Comparison of ENCODE assay signal across 8 cellular contexts in genomic region chr19:42303101-42303464, GRCh38. TPM values are rescaled to one million over a fixed set of nuclear protein-coding genes. Genes with fewer than 3 reads are reported as not detected.
DNase-seq lines count a peak whose midpoint lies in the region; ATAC-seq and TF ChIP-seq lines count a peak whose summit lies in the region.

No MANE protein-coding gene starts in this region.

- H3K36me3 Mint-ChIP-seq in stimulated activated effector memory CD8-positive, alpha-beta T cell treated with anti-CD3 and anti-CD28 coated beads, Interleukin-12 subunit alpha, Interleukin-12 subunit beta, amount 100 ng/mL, for 72 hours, result peaks cover 17% of the 10 kb centered on the region

- intact Hi-C loops in adrenal gland (cut with DNase I), result no loop called here

- WGBS in esophagus, 2 donors, result 68 to 72% methylated on average over 11 of the region's 11 CpGs
- 69 to 80% (median 72%) methylated on average over 11 of the region's 11 CpGs for WGBS in adrenal gland, 4 donors

- H3K27ac ChIP-seq in RWPE2 (ENCODE audit: poor library complexity, severe bottlenecking) (peak overlapping the region; percentile 43), esophagus (ENCODE audit: low read depth in 2 of 2, low read length in 1 of 2) (peak overlapping the region in 1 of 2 donors; percentile 40), foreskin keratinocyte (no peak overlapping the region), adrenal gland (peak overlapping the region in 1 of 5 donors; percentile 73)

- TF ChIP-seq POLR2A in adrenal gland (IDR thresholded peaks at IDR 0.05), result no peak

- H3K4me3 ChIP-seq in RWPE2 (ENCODE audit: severe bottlenecking), result peak overlapping the region; percentile 54
- peak overlapping the region; percentile 10 to 57 for H3K4me3 ChIP-seq in esophagus (ENCODE audit: low read depth in 1 of 2, low read length in 2 of 2)
- peak overlapping the region in 1 of 4 donors; percentile 67 for H3K4me3 ChIP-seq in adrenal gland

- DNase-seq in NCI-H82 (lab: John Stamatoyannopoulos, UW) (peak; percentile 58), NCI-H82 treated with DMSO at 0.1 percent for 48 hours (lab: John Stamatoyannopoulos, UW; ENCODE audit: unreplicated experiment) (no peak), RWPE2 (ENCODE audit: low spot score) (no peak), foreskin keratinocyte (no peak), adrenal gland (no peak)
- no peak for DNase-seq in stimulated activated effector memory CD8-positive, alpha-beta T cell treated with anti-CD3 and anti-CD28 coated beads, Interleukin-12 subunit alpha, Interleukin-12 subunit beta, amount 100 ng/mL, for 72 hours (ENCODE audit: low spot score in 2 of 2)

- H3K27me3 ChIP-seq in RWPE2 (ENCODE audit: insufficient read depth, poor library complexity, severe bottlenecking), result no peaks in the 10 kb centered on the region
- H3K27me3 ChIP-seq in esophagus (ENCODE audit: control insufficient read depth in 1 of 2, insufficient read depth in 2 of 2, low read length in 2 of 2), result no peaks in the 10 kb centered on the region
- H3K27me3 ChIP-seq in foreskin keratinocyte, result no peaks in the 10 kb centered on the region
- no peaks in the 10 kb centered on the region for H3K27me3 ChIP-seq in adrenal gland

- peak overlapping the region; percentile 88 for H3K4me3 Mint-ChIP-seq in stimulated activated effector memory CD8-positive, alpha-beta T cell treated with anti-CD3 and anti-CD28 coated beads, Interleukin-12 subunit alpha, Interleukin-12 subunit beta, amount 100 ng/mL, for 72 hours

- peaks cover 5% of the 10 kb centered on the region; the same call in 1 of the 2 replicates for H3K36me3 ChIP-seq in RWPE2 (ENCODE audit: low read depth)
- no peaks in the 10 kb centered on the region for H3K36me3 ChIP-seq in esophagus (ENCODE audit: control insufficient read depth in 2 of 2, insufficient read depth in 2 of 2, low read length in 1 of 2)
- no peaks in the 10 kb centered on the region for H3K36me3 ChIP-seq in adrenal gland (replicated peaks in 1 of 2)

- TF ChIP-seq CTCF in RWPE2 (IDR thresholded peaks at IDR 0.05; ENCODE audit: poor library complexity, severe bottlenecking), result no peak
- no peak for TF ChIP-seq CTCF in foreskin keratinocyte (conservative IDR thresholded peaks at IDR 0.05)
- no peak for TF ChIP-seq CTCF in adrenal gland (IDR thresholded peaks at IDR 0.05)

- H3K9me3 ChIP-seq in RWPE2 (ENCODE audit: severe bottlenecking) (no peaks in the 10 kb centered on the region), esophagus (ENCODE audit: control insufficient read depth in 2 of 2, insufficient read depth in 1 of 2, low read depth in 1 of 2, low read length in 1 of 2) (no peaks in the 10 kb centered on the region), adrenal gland (replicated peaks in 1 of 3) (no peaks in the 10 kb centered on the region)

- H3K4me1 ChIP-seq in RWPE2 (ENCODE audit: insufficient read depth, poor library complexity, severe bottlenecking) (peaks cover 10% of the 10 kb centered on the region), esophagus (ENCODE audit: control insufficient read depth in 2 of 2, insufficient read depth in 2 of 2, low read length in 1 of 2) (peaks cover 5% of the 10 kb centered on the region in 2 donors), foreskin keratinocyte (peaks cover 2% of the 10 kb centered on the region), adrenal gland (replicated peaks in 1 of 2) (peaks cover 6 to 13% of the 10 kb centered on the region in 2 donors)

- ATAC-seq in RWPE2 (ENCODE audit: low read depth), result no peak
- ATAC-seq in stimulated activated effector memory CD8-positive, alpha-beta T cell treated with anti-CD3 and anti-CD28 coated beads, Interleukin-12 subunit alpha, Interleukin-12 subunit beta, amount 100 ng/mL, for 72 hours, result no peak
- no peak for ATAC-seq in foreskin keratinocyte
- ATAC-seq in GM18861 (IDR thresholded peaks at IDR 0.05; ENCODE audit: unreplicated experiment), result no peak

- H3K9me3 Mint-ChIP-seq in stimulated activated effector memory CD8-positive, alpha-beta T cell treated with anti-CD3 and anti-CD28 coated beads, Interleukin-12 subunit alpha, Interleukin-12 subunit beta, amount 100 ng/mL, for 72 hours, result no peaks in the 10 kb centered on the region

- peaks cover 35% of the 10 kb centered on the region for H3K4me1 Mint-ChIP-seq in stimulated activated effector memory CD8-positive, alpha-beta T cell treated with anti-CD3 and anti-CD28 coated beads, Interleukin-12 subunit alpha, Interleukin-12 subunit beta, amount 100 ng/mL, for 72 hours

- peak overlapping the region; percentile 87 for H3K27ac Mint-ChIP-seq in stimulated activated effector memory CD8-positive, alpha-beta T cell treated with anti-CD3 and anti-CD28 coated beads, Interleukin-12 subunit alpha, Interleukin-12 subunit beta, amount 100 ng/mL, for 72 hours

RNA-seq across cellular contexts. Expression of gene PAFAH1B3, which starts 0.7 kb away (rescaled TPM):
- polyA plus RNA-seq in esophagus, result 10 to 100 TPM; 35.7 to 38.1 TPM
- 71.9 and 82.9 TPM in 2 replicates for total RNA-seq in foreskin keratinocyte
- 106 and 121 TPM in 2 replicates for polyA plus RNA-seq in foreskin keratinocyte
- 10 to 100 TPM; 22.7 to 41.3 (median 33.4) TPM for total RNA-seq in adrenal gland
- polyA plus RNA-seq in adrenal gland, result 10 to 100 TPM; 15.9 to 56.4 (median 37.0) TPM

RNA-seq across cellular contexts. Expression of gene PRR19, which starts 1.2 kb away (rescaled TPM):
- 1 to 10 TPM in 1 of 2 donors, under 1 TPM in 1; 0.81 to 1.1 TPM for polyA plus RNA-seq in esophagus
- total RNA-seq in foreskin keratinocyte, result 1.4 and 1.5 TPM in 2 replicates
- polyA plus RNA-seq in foreskin keratinocyte, result 2.3 TPM in 2 replicates
- 1 to 10 TPM in 7 of 8 donors, under 1 TPM in 1; 0.78 to 2.5 (median 1.6) TPM for total RNA-seq in adrenal gland
- polyA plus RNA-seq in adrenal gland, result 1 to 10 TPM in 2 of 3 donors, under 1 TPM in 1; 0.51 to 2.3 (median 1.2) TPM

RNA-seq across cellular contexts. Expression of gene TMEM145, which starts 10.0 kb away (rescaled TPM):
- polyA plus RNA-seq in esophagus (under 1 TPM; 0.04 to 0.08 TPM), foreskin keratinocyte (0.04 TPM in 1 of 2 replicates, not detected in the other), adrenal gland (10 to 100 TPM in 1 of 3 donors, 1 to 10 TPM in 2; 4.5 to 31.7 (median 5.4) TPM)
- total RNA-seq in foreskin keratinocyte (not detected in 2 replicates), adrenal gland (1 to 10 TPM in 5 of 8 donors, not detected in 3; 2.3 to 5.9 (median 2.8) TPM)

RNA-seq across cellular contexts. Expression of gene MEGF8, which starts 22.4 kb away (rescaled TPM):
- polyA plus RNA-seq in esophagus (1 to 10 TPM; 4.4 to 8.6 TPM), foreskin keratinocyte (4.5 and 5.7 TPM in 2 replicates), adrenal gland (10 to 100 TPM in 2 of 3 donors, 1 to 10 TPM in 1; 7.2 to 29.0 (median 13.0) TPM)
- total RNA-seq in foreskin keratinocyte (11.6 and 12.4 TPM in 2 replicates), adrenal gland (10 to 100 TPM; 21.4 to 51.9 (median 32.7) TPM)

RNA-seq across cellular contexts. Expression of gene CIC, which starts 34.0 kb away (rescaled TPM):
- polyA plus RNA-seq in esophagus (10 to 100 TPM; 20.6 to 35.2 TPM), foreskin keratinocyte (32.2 and 36.1 TPM in 2 replicates), adrenal gland (100 to 1,000 TPM in 1 of 3 donors, 10 to 100 TPM in 2; 13.3 to 171 (median 61.7) TPM)
- total RNA-seq in foreskin keratinocyte (37.4 and 40.7 TPM in 2 replicates), adrenal gland (100 to 1,000 TPM in 1 of 8 donors, 10 to 100 TPM in 7; 48.7 to 119 (median 72.7) TPM)
